Comparison of ENCODE assay signal across 8 cellular contexts in genomic region chr9:5450360-5451051, GRCh38. TPM values are rescaled to one million over a fixed set of nuclear protein-coding genes. Genes with fewer than 3 reads are reported as not detected.
DNase-seq lines count a peak whose midpoint lies in the region; ATAC-seq and TF ChIP-seq lines count a peak whose summit lies in the region.

Gene CD274, plus strand, starts transcription at chr9:5450542. Its CDS starts 5,572 bp downstream, at chr9:5456114.

- 1% methylated on average over 36 of the region's 36 CpGs for WGBS in GM23248 (ENCODE audit: low coverage in 1 of 2, low lambda C conversion rate in 2 of 2, missing lambda C conversion rate in 2 of 2), 2 experiments
- WGBS in ovary, 3 donors = 1 to 3% (median 2%) methylated on average over 36 of the region's 36 CpGs

- H3K4me2 ChIP-seq in GM23248 (ENCODE audit: unreplicated experiment) = peak within 1 kb of the TSS; percentile 98

- H3K4me1 ChIP-seq in GM23248 (ENCODE audit: insufficient read depth) = peaks cover 53% of the 10 kb centered on the region
- H3K4me1 ChIP-seq in ovary (ENCODE audit: insufficient read depth) = no peaks in the 10 kb centered on the region
- H3K4me1 ChIP-seq in tibial artery = peaks cover 0 to 43% (median 8%) of the 10 kb centered on the region in 4 donors

- H3K4me3 Mint-ChIP-seq in activated naive CD8-positive, alpha-beta T cell = peak within 1 kb of the TSS; percentile 92

- in situ Hi-C loops in GM23248 (cut with MboI) = no loop called here

- H3K9ac ChIP-seq in GM23248 = peak within 1 kb of the TSS; percentile 78

- H3K36me3 ChIP-seq in GM23248 (ENCODE audit: low read depth) (no peaks in the 10 kb centered on the region), ovary (no peaks in the 10 kb centered on the region), tibial artery (no peaks in the 10 kb centered on the region)

- no peaks in the 10 kb centered on the region for H3K9me3 Mint-ChIP-seq in activated naive CD8-positive, alpha-beta T cell (ENCODE audit: low read depth)

- H2AFZ ChIP-seq in GM23248 = peak within 1 kb of the TSS; percentile 91

- peaks cover 47% of the 10 kb centered on the region for H3K79me2 ChIP-seq in GM23248 (ENCODE audit: insufficient read depth)

- peaks cover 28% of the 10 kb centered on the region for H3F3A ChIP-seq in GM23248 (ENCODE audit: insufficient read depth)

- H3K36me3 Mint-ChIP-seq in activated naive CD8-positive, alpha-beta T cell = peaks cover 6% of the 10 kb centered on the region

- peak; percentile 99 for ATAC-seq in Right ventricle myocardium inferior

- peak within 1 kb of the TSS; percentile 77 for H3K4me3 ChIP-seq in GM23248
- H3K4me3 ChIP-seq in ovary = peak within 1 kb of the TSS; percentile 36
- H3K4me3 ChIP-seq in tibial artery = peak within 1 kb of the TSS; percentile 54 to 61

- DNase-seq in EH (ENCODE audit: low read depth) = peak; percentile 89
- DNase-seq in GM23248 = peak; percentile 95
- peak; percentile 71 for DNase-seq in SKM-1 treated with dmso at 0.1 percent for 144 hours (lab: John Stamatoyannopoulos, UW; ENCODE audit: unreplicated experiment)
- DNase-seq in Right ventricle myocardium inferior (ENCODE audit: missing footprints) = peak; percentile 94
- peak; percentile 83 to 91 (median 85) for DNase-seq in ovary
- peak; percentile 76 to 92 for DNase-seq in tibial artery

- H3K27me3 Mint-ChIP-seq in activated naive CD8-positive, alpha-beta T cell = no peaks in the 10 kb centered on the region

- H3K27me3 ChIP-seq in GM23248 (replicated peaks; ENCODE audit: insufficient read depth) (no peaks in the 10 kb centered on the region), ovary (no peaks in the 10 kb centered on the region), tibial artery (no peaks in the 10 kb centered on the region)

- TF ChIP-seq EP300 in ovary (IDR thresholded peaks at IDR 0.05) = no peak

- intact Hi-C loops in Right ventricle myocardium inferior (cut with DNase I) = loop anchor here (1.0 to 10.0 kb wide), 3 partner anchors 50 to 706 kb away; partner anchors contain the start of gene AK3
- intact Hi-C loops in ovary (cut with DNase I) = loop anchor here in 2 of 4 donors (10.0 kb wide), 3 partner anchors 64 to 154 kb away; partner anchors contain the start of gene PDCD1LG2 (in 1 of the 2)
- intact Hi-C loops in tibial artery (cut with DNase I; ENCODE audit: low total_unique reads) = no loop called here

- H3K9me2 ChIP-seq in GM23248 (ENCODE audit: insufficient read depth) = no peaks in the 10 kb centered on the region

- H3K4me1 Mint-ChIP-seq in activated naive CD8-positive, alpha-beta T cell (ENCODE audit: low read depth) = peaks cover 76% of the 10 kb centered on the region

- H3K27ac Mint-ChIP-seq in activated naive CD8-positive, alpha-beta T cell = peak within 1 kb of the TSS; percentile 95

- TF ChIP-seq CTCF in LNCAP (IDR thresholded peaks at IDR 0.05) (peak; percentile 80), ovary (IDR thresholded peaks at IDR 0.05) (peak; percentile 38 to 78 (median 50)), tibial artery (IDR thresholded peaks at IDR 0.05) (peak; percentile 63 to 66)

- no peaks in the 10 kb centered on the region for H3K9me3 ChIP-seq in GM23248 (ENCODE audit: low read depth)
- H3K9me3 ChIP-seq in ovary = no peaks in the 10 kb centered on the region
- no peaks in the 10 kb centered on the region for H3K9me3 ChIP-seq in tibial artery

- no peaks in the 10 kb centered on the region for H4K20me1 ChIP-seq in GM23248 (ENCODE audit: insufficient read depth)

- peak; percentile 34 for TF ChIP-seq POLR2A in ovary (IDR thresholded peaks at IDR 0.05)

- peak within 1 kb of the TSS; percentile 54 for H3K27ac ChIP-seq in GM23248
- peak within 1 kb of the TSS; percentile 23 to 68 for H3K27ac ChIP-seq in ovary
- H3K27ac ChIP-seq in tibial artery = peak within 1 kb of the TSS; percentile 76 to 79

RNA-seq across cellular contexts. Expression of gene CD274, which starts in this region (rescaled TPM):
- 4.2 and 4.3 TPM in 2 replicates for total RNA-seq in GM23248 (2014; rRNA removed; shearing (Covaris generic))
- polyA plus RNA-seq in GM23248 (2016; fragmentation: Nextera tagmentation; extraction: Ambion mirVana) (3.6 and 5.2 TPM in 2 replicates), ovary (1 to 10 TPM in 1 of 2 donors, under 1 TPM in 1; 0.57 to 6.7 TPM)
- total RNA-seq in Right ventricle myocardium inferior (12.0 TPM), ovary (1 to 10 TPM in 6 of 7 donors, under 1 TPM in 1; 0.89 to 2.0 (median 1.5) TPM)

Comparison
In these comparisons a context has a peak if more than half of its experiments do, and no peak if none do; other contexts are left out.
1. Peak in every context shown above with its lines: DNase-seq, ATAC-seq, H3K4me3 ChIP-seq and H3K27ac ChIP-seq.